Comparison of ENCODE assay signal across 18 cellular contexts in the genomic region with DNA sequence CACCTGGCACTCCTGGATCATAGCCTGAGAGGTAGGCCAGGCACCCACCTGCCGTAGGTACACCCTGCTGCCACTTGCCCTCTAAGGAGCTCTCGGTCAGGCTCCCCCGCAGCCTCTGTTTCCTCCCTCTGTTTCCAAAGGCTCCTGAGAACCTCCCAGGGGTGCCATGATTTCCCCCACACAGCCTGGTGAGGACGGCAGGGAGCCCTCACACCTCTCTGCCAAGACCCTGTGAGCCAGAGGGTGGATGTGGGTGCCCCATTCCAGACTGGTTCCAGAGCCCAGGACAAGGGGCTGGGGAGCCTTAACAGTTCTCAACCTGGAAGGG. TPM values are rescaled to one million over a fixed set of nuclear protein-coding genes. Genes with fewer than 3 reads are reported as not detected.
DNase-seq lines count a peak whose midpoint lies in the region; ATAC-seq and TF ChIP-seq lines count a peak whose summit lies in the region.
"Had no signal": no experiment of that assay in that cellular context is flagged by ENCODE, and none has a peak within 500 bp of the region (broad histone marks: within the 10 kb centered on the region; RNA-seq: fewer than 3 reads in every experiment).

No MANE protein-coding gene starts in this region.

- ATAC-seq in Right ventricle myocardium superior (ENCODE audit: poor library complexity) = no peak
- no peak for ATAC-seq in WTC11
- ATAC-seq in stimulated activated memory B cell treated with anti-CD40 and anti-IgM and Interleukin-4, amounts not matched to agents 10 μg/mL and 1 μg/mL and 100 μg/mL, for 72 hours = no peak
- ATAC-seq in HG02840 (IDR thresholded peaks at IDR 0.05; ENCODE audit: low FRiP score, unreplicated experiment) = no peak
- ATAC-seq: activated CD4-positive, CD25-positive, alpha-beta regulatory T cell treated with anti-CD3 and anti-CD28 coated beads, Interleukin-2, amount 50 U/mL, for 24 hours had no signal

- H3K27me3 Mint-ChIP-seq in WTC11 (ENCODE audit: low read depth) = peaks cover 41% of the 10 kb centered on the region
- peaks cover 9% of the 10 kb centered on the region for H3K27me3 Mint-ChIP-seq in stimulated activated memory B cell treated with anti-CD40 and anti-IgM and Interleukin-4, amounts not matched to agents 10 μg/mL and 1 μg/mL and 100 μg/mL, for 72 hours

- no peak for TF ChIP-seq CTCF in WTC11 (IDR thresholded peaks at IDR 0.05)

- no peak overlapping the region for H3K9ac ChIP-seq in iPS-15b (ENCODE audit: low read depth, low read length)

- H3K27ac Mint-ChIP-seq in WTC11 = no peak overlapping the region
- peak overlapping the region; percentile 96 for H3K27ac Mint-ChIP-seq in stimulated activated memory B cell treated with anti-CD40 and anti-IgM and Interleukin-4, amounts not matched to agents 10 μg/mL and 1 μg/mL and 100 μg/mL, for 72 hours

- no peaks in the 10 kb centered on the region for H3K9me3 ChIP-seq in iPS-15b (ENCODE audit: control insufficient read depth, insufficient read depth, low read length)
- H3K9me3 ChIP-seq: tibial nerve had no signal

- H3K27me3 ChIP-seq in iPS-15b (ENCODE audit: control insufficient read depth, insufficient read depth, low read length) = peaks cover 28% of the 10 kb centered on the region

- POLR2A ChIA-PET in WTC11 (lab: Charles Lee) = no interaction called here

- peaks cover 11% of the 10 kb centered on the region for H3K4me1 Mint-ChIP-seq in WTC11
- peaks cover 74% of the 10 kb centered on the region for H3K4me1 Mint-ChIP-seq in stimulated activated memory B cell treated with anti-CD40 and anti-IgM and Interleukin-4, amounts not matched to agents 10 μg/mL and 1 μg/mL and 100 μg/mL, for 72 hours

- peak overlapping the region; percentile 99 for H3K4me3 Mint-ChIP-seq in WTC11
- peak overlapping the region; percentile 100 for H3K4me3 Mint-ChIP-seq in stimulated activated memory B cell treated with anti-CD40 and anti-IgM and Interleukin-4, amounts not matched to agents 10 μg/mL and 1 μg/mL and 100 μg/mL, for 72 hours

- H3K36me3 ChIP-seq in iPS-15b (ENCODE audit: control insufficient read depth, insufficient read depth, low read length) = no peaks in the 10 kb centered on the region
- H3K36me3 ChIP-seq: brain microvascular endothelial cell, tibial nerve had no signal

- no peaks in the 10 kb centered on the region for H3K9me3 Mint-ChIP-seq in WTC11
- H3K9me3 Mint-ChIP-seq in stimulated activated memory B cell treated with anti-CD40 and anti-IgM and Interleukin-4, amounts not matched to agents 10 μg/mL and 1 μg/mL and 100 μg/mL, for 72 hours = no peaks in the 10 kb centered on the region

- no peaks in the 10 kb centered on the region for H3K36me3 Mint-ChIP-seq in WTC11
- peaks cover 11% of the 10 kb centered on the region for H3K36me3 Mint-ChIP-seq in stimulated activated memory B cell treated with anti-CD40 and anti-IgM and Interleukin-4, amounts not matched to agents 10 μg/mL and 1 μg/mL and 100 μg/mL, for 72 hours

- CTCF ChIA-PET in WTC11 (lab: Charles Lee) = interaction anchor here (1.0 to 2.4 kb wide), 3 partner anchors 8 to 316 kb away, joined by 3 to 15 read pairs (median 12); no protein-coding TSS in a partner anchor

- H3K4me1 ChIP-seq in iPS-15b (ENCODE audit: control insufficient read depth, insufficient read depth, low read length) = peaks cover 2% of the 10 kb centered on the region

- H3K4me3 ChIP-seq in iPS-15b (ENCODE audit: low read depth, low read length) = peak overlapping the region; percentile 88

- intact Hi-C loops in Right ventricle myocardium superior (cut with DNase I) (loop anchor here (10.0 kb wide), 1 partner anchor 255 kb away; no protein-coding TSS in a partner anchor), cardiac septum (cut with DNase I) (no loop called here)

- DNase-seq in Right ventricle myocardium superior = peak; percentile 26
- DNase-seq in cardiac septum (ENCODE audit: low spot score) = no peak
- no peak for DNase-seq in WTC11 (ENCODE audit: low spot score)
- no peak for DNase-seq in NCI-H146 treated with DMSO at 0.1 percent for 48 hours (lab: John Stamatoyannopoulos, UW; ENCODE audit: unreplicated experiment)
- DNase-seq in medulla oblongata (ENCODE audit: extremely low spot score) = no peak
- DNase-seq: activated effector memory CD4-positive, alpha-beta T cell treated with Interleukin-2 at 50 U/mL for 16 hours; AML-193; brain microvascular endothelial cell; EL; foreskin fibroblast; midbrain; NCI-H1694 treated with DMSO at 0.1 percent for 48 hours; NCI-H82 had no signal

TF ChIP-seq in WTC11, 78 proteins besides CTCF, POLR2A, EP300 and RAD21:
- TF ChIP-seq ZNF232 (CRISPR knock-in tag; IDR thresholded peaks at IDR 0.05) (no peak), JAZF1 (CRISPR knock-in tag; IDR thresholded peaks at IDR 0.05) (no peak), ELF4 (CRISPR knock-in tag; IDR thresholded peaks at IDR 0.05; ENCODE audit: low read depth) (no peak)
- TF ChIP-seq, protein P1, sequence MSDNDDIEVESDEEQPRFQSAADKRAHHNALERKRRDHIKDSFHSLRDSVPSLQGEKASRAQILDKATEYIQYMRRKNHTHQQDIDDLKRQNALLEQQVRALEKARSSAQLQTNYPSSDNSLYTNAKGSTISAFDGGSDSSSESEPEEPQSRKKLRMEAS (CRISPR knock-in tag; IDR thresholded peaks at IDR 0.05) = no peak
- TF ChIP-seq, protein P2, sequence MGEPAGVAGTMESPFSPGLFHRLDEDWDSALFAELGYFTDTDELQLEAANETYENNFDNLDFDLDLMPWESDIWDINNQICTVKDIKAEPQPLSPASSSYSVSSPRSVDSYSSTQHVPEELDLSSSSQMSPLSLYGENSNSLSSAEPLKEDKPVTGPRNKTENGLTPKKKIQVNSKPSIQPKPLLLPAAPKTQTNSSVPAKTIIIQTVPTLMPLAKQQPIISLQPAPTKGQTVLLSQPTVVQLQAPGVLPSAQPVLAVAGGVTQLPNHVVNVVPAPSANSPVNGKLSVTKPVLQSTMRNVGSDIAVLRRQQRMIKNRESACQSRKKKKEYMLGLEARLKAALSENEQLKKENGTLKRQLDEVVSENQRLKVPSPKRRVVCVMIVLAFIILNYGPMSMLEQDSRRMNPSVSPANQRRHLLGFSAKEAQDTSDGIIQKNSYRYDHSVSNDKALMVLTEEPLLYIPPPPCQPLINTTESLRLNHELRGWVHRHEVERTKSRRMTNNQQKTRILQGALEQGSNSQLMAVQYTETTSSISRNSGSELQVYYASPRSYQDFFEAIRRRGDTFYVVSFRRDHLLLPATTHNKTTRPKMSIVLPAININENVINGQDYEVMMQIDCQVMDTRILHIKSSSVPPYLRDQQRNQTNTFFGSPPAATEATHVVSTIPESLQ (CRISPR knock-in tag; IDR thresholded peaks at IDR 0.05) = no peak
- TF ChIP-seq, protein P3, sequence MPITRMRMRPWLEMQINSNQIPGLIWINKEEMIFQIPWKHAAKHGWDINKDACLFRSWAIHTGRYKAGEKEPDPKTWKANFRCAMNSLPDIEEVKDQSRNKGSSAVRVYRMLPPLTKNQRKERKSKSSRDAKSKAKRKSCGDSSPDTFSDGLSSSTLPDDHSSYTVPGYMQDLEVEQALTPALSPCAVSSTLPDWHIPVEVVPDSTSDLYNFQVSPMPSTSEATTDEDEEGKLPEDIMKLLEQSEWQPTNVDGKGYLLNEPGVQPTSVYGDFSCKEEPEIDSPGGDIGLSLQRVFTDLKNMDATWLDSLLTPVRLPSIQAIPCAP (CRISPR knock-in tag; IDR thresholded peaks at IDR 0.05) = no peak

RNA-seq across cellular contexts. Expression of a gene that starts 1.6 kb away (rescaled TPM):
- 26.8 TPM for total RNA-seq in Right ventricle myocardium superior
- 22.6 TPM for total RNA-seq in cardiac septum
- 2.6 to 3.9 TPM (median 2.8 TPM) in 3 replicates for total RNA-seq in WTC11 (2021)

RNA-seq across cellular contexts. Expression of a gene that starts 38.9 kb away (rescaled TPM):
- total RNA-seq in Right ventricle myocardium superior (8.2 TPM), cardiac septum (16.5 TPM), WTC11 (2021) (0.42 to 0.64 TPM (median 0.55 TPM) in 3 replicates)
